ENCODE assay signal across 11 cellular contexts in genomic region chr1:149931212-149931805, GRCh38. TPM values are rescaled to one million over a fixed set of nuclear protein-coding genes. Genes with fewer than 3 reads are reported as not detected.
DNase-seq lines count a peak whose midpoint lies in the region; TF ChIP-seq lines count a peak whose summit lies in the region.
"Had no signal": no experiment of that assay in that cellular context is flagged by ENCODE, and none has a peak within 500 bp of the region (broad histone marks: within the 10 kb centered on the region; RNA-seq: fewer than 3 reads in every experiment).

No MANE protein-coding gene starts in this region.

- H3K36me3 ChIP-seq in ascending aorta (peaks cover 34 to 48% of the 10 kb centered on the region in 2 donors), tibial artery (peaks cover 13 to 55% (median 39%) of the 10 kb centered on the region in 3 donors)
- H3K36me3 ChIP-seq: cardiac muscle cell had no signal

- DNase-seq in activated CD4-positive, alpha-beta T cell treated with anti-CD3 and anti-CD28 coated beads, Interleukin-2, amount 10 ng/mL, durations not matched to agents 24 days and 14 days, result peak; percentile 61
- DNase-seq in activated CD4-positive, alpha-beta T cell treated with anti-CD3 and anti-CD28 coated beads for 1 hour, result no peak
- DNase-seq in MV-4-11 (lab: John Stamatoyannopoulos, UW) (peak; percentile 88), ascending aorta (ENCODE audit: low spot score in 2 of 2) (no peak), anterior cingulate cortex (lab: John Stamatoyannopoulos, UW) (no peak), 8988T (no peak), tibial artery (no peak)
- DNase-seq: mesendoderm; stimulated activated CD4-positive, alpha-beta T cell treated with anti-CD3 and anti-CD28 coated beads, Interleukin-15, amount 100 ng/mL, for 24 hours had no signal

- peaks cover 16% of the 10 kb centered on the region for H3K36me3 Mint-ChIP-seq in activated CD4-positive, alpha-beta T cell treated with anti-CD3 and anti-CD28 coated beads, Interleukin-2, amount 10 ng/mL, durations not matched to agents 24 days and 14 days (ENCODE audit: low read depth)

- H3K27me3 Mint-ChIP-seq in activated CD4-positive, alpha-beta T cell treated with anti-CD3 and anti-CD28 coated beads, Interleukin-2, amount 10 ng/mL, durations not matched to agents 24 days and 14 days, result no peaks in the 10 kb centered on the region

- H3K9me3 Mint-ChIP-seq in activated CD4-positive, alpha-beta T cell treated with anti-CD3 and anti-CD28 coated beads, Interleukin-2, amount 10 ng/mL, durations not matched to agents 24 days and 14 days, result peaks cover 6% of the 10 kb centered on the region

- H3K4me1 ChIP-seq in ascending aorta (peaks cover 6 to 14% of the 10 kb centered on the region in 2 donors), mononuclear cell (ENCODE audit: insufficient read depth, low read length) (peaks cover 55% of the 10 kb centered on the region), tibial artery (peaks cover 0 to 36% (median 25%) of the 10 kb centered on the region in 4 donors)

- peak overlapping the region; percentile 59 for H3K4me3 Mint-ChIP-seq in activated CD4-positive, alpha-beta T cell treated with anti-CD3 and anti-CD28 coated beads, Interleukin-2, amount 10 ng/mL, durations not matched to agents 24 days and 14 days

- H3K4me3 ChIP-seq in ascending aorta (no peak overlapping the region), mononuclear cell (ENCODE audit: low read length) (peak overlapping the region; percentile 21), tibial artery (no peak overlapping the region)
- H3K4me3 ChIP-seq: cardiac muscle cell had no signal

- no peak for TF ChIP-seq CTCF in ascending aorta (IDR thresholded peaks at IDR 0.05)
- TF ChIP-seq CTCF in tibial artery (IDR thresholded peaks at IDR 0.05), result no peak

- H3K9me3 ChIP-seq in ascending aorta, result no peaks in the 10 kb centered on the region
- no peaks in the 10 kb centered on the region for H3K9me3 ChIP-seq in mononuclear cell (ENCODE audit: low read depth, low read length)
- no peaks in the 10 kb centered on the region for H3K9me3 ChIP-seq in tibial artery

- H3K27me3 ChIP-seq in ascending aorta (no peaks in the 10 kb centered on the region), mononuclear cell (ENCODE audit: insufficient read depth, low read length) (no peaks in the 10 kb centered on the region), tibial artery (no peaks in the 10 kb centered on the region)
- H3K27me3 ChIP-seq: cardiac muscle cell had no signal

- H3K27ac ChIP-seq in ascending aorta (peak overlapping the region; percentile 20 to 29), tibial artery (no peak overlapping the region)
- H3K27ac ChIP-seq: cardiac muscle cell had no signal

- intact Hi-C loops in activated CD4-positive, alpha-beta T cell treated with anti-CD3 and anti-CD28 coated beads, Interleukin-2, amount 10 ng/mL, durations not matched to agents 24 days and 14 days (cut with micrococcal nuclease), result no loop called here
- intact Hi-C loops in ascending aorta (cut with DNase I), result no loop called here
- intact Hi-C loops in tibial artery (cut with DNase I; ENCODE audit: low total_unique reads), result no loop called here

- peak overlapping the region; percentile 78 for H3K27ac Mint-ChIP-seq in activated CD4-positive, alpha-beta T cell treated with anti-CD3 and anti-CD28 coated beads, Interleukin-2, amount 10 ng/mL, durations not matched to agents 24 days and 14 days

- peaks cover 43% of the 10 kb centered on the region for H3K4me1 Mint-ChIP-seq in activated CD4-positive, alpha-beta T cell treated with anti-CD3 and anti-CD28 coated beads, Interleukin-2, amount 10 ng/mL, durations not matched to agents 24 days and 14 days

RNA-seq across cellular contexts. Expression of gene SF3B4, which starts 3.7 kb away (rescaled TPM):
- total RNA-seq in activated CD4-positive, alpha-beta T cell treated with anti-CD3 and anti-CD28 coated beads, Interleukin-2, amount 10 ng/mL, durations not matched to agents 24 days and 14 days, result 124 and 131 TPM in 2 replicates
- total RNA-seq in ascending aorta (87.3 TPM), mononuclear cell (17.7 TPM)

RNA-seq across cellular contexts. Expression of gene MTMR11, which starts 5.4 kb away (rescaled TPM):
- total RNA-seq in activated CD4-positive, alpha-beta T cell treated with anti-CD3 and anti-CD28 coated beads, Interleukin-2, amount 10 ng/mL, durations not matched to agents 24 days and 14 days, result 5.8 and 6.1 TPM in 2 replicates
- total RNA-seq in ascending aorta, result 39.8 TPM
- 22.9 TPM for total RNA-seq in mononuclear cell

RNA-seq across cellular contexts. Expression of gene SV2A, which starts 13.7 kb away (rescaled TPM):
- total RNA-seq in activated CD4-positive, alpha-beta T cell treated with anti-CD3 and anti-CD28 coated beads, Interleukin-2, amount 10 ng/mL, durations not matched to agents 24 days and 14 days, result 18.0 and 18.9 TPM in 2 replicates
- total RNA-seq in ascending aorta (5.9 TPM), mononuclear cell (0.73 TPM)

RNA-seq across cellular contexts. Expression of gene BOLA1, which starts 31.9 kb away (rescaled TPM):
- total RNA-seq in activated CD4-positive, alpha-beta T cell treated with anti-CD3 and anti-CD28 coated beads, Interleukin-2, amount 10 ng/mL, durations not matched to agents 24 days and 14 days, result 25.8 and 26.6 TPM in 2 replicates
- total RNA-seq in ascending aorta (36.7 TPM), mononuclear cell (4.0 TPM)

Comparison
In these comparisons a context has a peak if more than half of its experiments do, and no peak if none do; other contexts are left out.
1. DNase-seq: peak in activated CD4-positive, alpha-beta T cell treated with anti-CD3 and anti-CD28 coated beads, Interleukin-2, amount 10 ng/mL, durations not matched to agents 24 days and 14 days (single experiment) and MV-4-11 (single experiment); none in activated CD4-positive, alpha-beta T cell treated with anti-CD3 and anti-CD28 coated beads for 1 hour (single experiment), ascending aorta (0 of 2), anterior cingulate cortex (0 of 58), 8988T (single experiment) and tibial artery (0 of 2).
2. H3K27ac ChIP-seq: peak in ascending aorta (2 of 2); none in tibial artery (0 of 2).